13 cellular contexts compared by ENCODE assay signal in genomic region chrX:40931921-40932320, GRCh38.
DNase-seq lines count a peak whose midpoint lies in the region; ATAC-seq and TF ChIP-seq lines count a peak whose summit lies in the region.
"Had no signal": no experiment of that assay in that cellular context is flagged by ENCODE, and none has a peak within 500 bp of the region (broad histone marks: within the 10 kb centered on the region; RNA-seq: fewer than 3 reads in every experiment).

No MANE protein-coding gene starts in this region.

- no peak overlapping the region for H3K4me3 Mint-ChIP-seq in activated CD4-positive, alpha-beta memory T cell treated with anti-CD3 and anti-CD28 coated beads for 36 hours
- no peak overlapping the region for H3K4me3 Mint-ChIP-seq in activated CD4-positive, alpha-beta memory T cell treated with anti-CD3 and anti-CD28 coated beads, Interleukin-2, amount 10 ng/mL, durations not matched to agents 7 days and 5 days
- H3K4me3 Mint-ChIP-seq: central memory CD8-positive, alpha-beta T cell had no signal

- no peak for DNase-seq in activated CD4-positive, alpha-beta memory T cell treated with anti-CD3 and anti-CD28 coated beads for 36 hours
- no peak for DNase-seq in activated CD4-positive, alpha-beta memory T cell treated with anti-CD3 and anti-CD28 coated beads, Interleukin-2, amount 10 ng/mL, durations not matched to agents 7 days and 5 days
- peak; percentile 67 to 85 for DNase-seq in NCI-H446 (lab: John Stamatoyannopoulos, UW)
- DNase-seq in epithelial cell of proximal tubule (ENCODE audit: low read depth): no peak
- DNase-seq in pons (ENCODE audit: low spot score): peak; percentile 35
- no peak for DNase-seq in coronary artery (ENCODE audit: low spot score)
- DNase-seq: GOT3, heart right ventricle, Kasumi-1, NCI-H510A had no signal

- no peaks in the 10 kb centered on the region for H3K27me3 Mint-ChIP-seq in activated CD4-positive, alpha-beta memory T cell treated with anti-CD3 and anti-CD28 coated beads for 36 hours
- H3K27me3 Mint-ChIP-seq in activated CD4-positive, alpha-beta memory T cell treated with anti-CD3 and anti-CD28 coated beads, Interleukin-2, amount 10 ng/mL, durations not matched to agents 7 days and 5 days: no peaks in the 10 kb centered on the region
- H3K27me3 Mint-ChIP-seq: central memory CD8-positive, alpha-beta T cell had no signal

- POLR2A ChIA-PET in activated CD4-positive, alpha-beta memory T cell treated with anti-CD3 and anti-CD28 coated beads for 36 hours (lab: Charles Lee): interaction anchor here (0.9 kb wide), 1 partner anchor 153 kb away, joined by 4 read pairs; the partner anchor contains the start of gene USP9X
- POLR2A ChIA-PET in activated CD4-positive, alpha-beta memory T cell treated with anti-CD3 and anti-CD28 coated beads, Interleukin-2, amount 10 ng/mL, durations not matched to agents 7 days and 5 days (lab: Charles Lee): interaction anchor here (1.4 kb wide), 1 partner anchor 153 kb away, joined by 4 read pairs; no protein-coding TSS in a partner anchor

- peak overlapping the region in 1 of 2 donors; percentile 70 for H3K27ac ChIP-seq in coronary artery

- no peaks in the 10 kb centered on the region for H3K36me3 Mint-ChIP-seq in activated CD4-positive, alpha-beta memory T cell treated with anti-CD3 and anti-CD28 coated beads for 36 hours
- H3K36me3 Mint-ChIP-seq in activated CD4-positive, alpha-beta memory T cell treated with anti-CD3 and anti-CD28 coated beads, Interleukin-2, amount 10 ng/mL, durations not matched to agents 7 days and 5 days (ENCODE audit: low read depth): peaks cover 2% of the 10 kb centered on the region

- CTCF ChIA-PET in activated CD4-positive, alpha-beta memory T cell treated with anti-CD3 and anti-CD28 coated beads for 36 hours (lab: Charles Lee): no interaction called here
- CTCF ChIA-PET in activated CD4-positive, alpha-beta memory T cell treated with anti-CD3 and anti-CD28 coated beads, Interleukin-2, amount 10 ng/mL, durations not matched to agents 7 days and 5 days (lab: Charles Lee): no interaction called here

- H3K9me3 Mint-ChIP-seq in activated CD4-positive, alpha-beta memory T cell treated with anti-CD3 and anti-CD28 coated beads for 36 hours: peaks cover 5% of the 10 kb centered on the region
- H3K9me3 Mint-ChIP-seq in activated CD4-positive, alpha-beta memory T cell treated with anti-CD3 and anti-CD28 coated beads, Interleukin-2, amount 10 ng/mL, durations not matched to agents 7 days and 5 days: peaks cover 4% of the 10 kb centered on the region
- H3K9me3 Mint-ChIP-seq: central memory CD8-positive, alpha-beta T cell had no signal

- H3K4me3 ChIP-seq in epithelial cell of proximal tubule (ENCODE audit: low read depth, low read length) (no peak overlapping the region), coronary artery (no peak overlapping the region)
- H3K4me3 ChIP-seq: heart right ventricle had no signal

- ATAC-seq in HG02973 (IDR thresholded peaks at IDR 0.05; ENCODE audit: unreplicated experiment) (no peak), GM18868 (IDR thresholded peaks at IDR 0.05; ENCODE audit: unreplicated experiment) (no peak)

- H3K27ac Mint-ChIP-seq in activated CD4-positive, alpha-beta memory T cell treated with anti-CD3 and anti-CD28 coated beads for 36 hours: peak overlapping the region; percentile 28
- no peak overlapping the region for H3K27ac Mint-ChIP-seq in activated CD4-positive, alpha-beta memory T cell treated with anti-CD3 and anti-CD28 coated beads, Interleukin-2, amount 10 ng/mL, durations not matched to agents 7 days and 5 days

- H3K4me1 Mint-ChIP-seq in activated CD4-positive, alpha-beta memory T cell treated with anti-CD3 and anti-CD28 coated beads for 36 hours (ENCODE audit: low read depth): peaks cover 23% of the 10 kb centered on the region
- peaks cover 18% of the 10 kb centered on the region for H3K4me1 Mint-ChIP-seq in activated CD4-positive, alpha-beta memory T cell treated with anti-CD3 and anti-CD28 coated beads, Interleukin-2, amount 10 ng/mL, durations not matched to agents 7 days and 5 days

- TF ChIP-seq CTCF in epithelial cell of proximal tubule (conservative IDR thresholded peaks at IDR 0.05; ENCODE audit: low read depth, low read length) (peak; percentile 5), coronary artery (IDR thresholded peaks at IDR 0.05) (no peak)

- intact Hi-C loops in activated CD4-positive, alpha-beta memory T cell treated with anti-CD3 and anti-CD28 coated beads for 36 hours (cut with micrococcal nuclease): loop anchor here (2.0 to 5.0 kb wide), 2 partner anchors 153 to 185 kb away; partner anchors contain the start of gene USP9X

Comparison
In these comparisons a context has a peak if more than half of its experiments do, and no peak if none do; other contexts are left out.
1. DNase-seq: peak in NCI-H446 (2 of 2) and pons (single experiment); none in activated CD4-positive, alpha-beta memory T cell treated with anti-CD3 and anti-CD28 coated beads for 36 hours (single experiment), activated CD4-positive, alpha-beta memory T cell treated with anti-CD3 and anti-CD28 coated beads, Interleukin-2, amount 10 ng/mL, durations not matched to agents 7 days and 5 days (single experiment), epithelial cell of proximal tubule (single experiment) and coronary artery (single experiment).